In the genomic region with DNA sequence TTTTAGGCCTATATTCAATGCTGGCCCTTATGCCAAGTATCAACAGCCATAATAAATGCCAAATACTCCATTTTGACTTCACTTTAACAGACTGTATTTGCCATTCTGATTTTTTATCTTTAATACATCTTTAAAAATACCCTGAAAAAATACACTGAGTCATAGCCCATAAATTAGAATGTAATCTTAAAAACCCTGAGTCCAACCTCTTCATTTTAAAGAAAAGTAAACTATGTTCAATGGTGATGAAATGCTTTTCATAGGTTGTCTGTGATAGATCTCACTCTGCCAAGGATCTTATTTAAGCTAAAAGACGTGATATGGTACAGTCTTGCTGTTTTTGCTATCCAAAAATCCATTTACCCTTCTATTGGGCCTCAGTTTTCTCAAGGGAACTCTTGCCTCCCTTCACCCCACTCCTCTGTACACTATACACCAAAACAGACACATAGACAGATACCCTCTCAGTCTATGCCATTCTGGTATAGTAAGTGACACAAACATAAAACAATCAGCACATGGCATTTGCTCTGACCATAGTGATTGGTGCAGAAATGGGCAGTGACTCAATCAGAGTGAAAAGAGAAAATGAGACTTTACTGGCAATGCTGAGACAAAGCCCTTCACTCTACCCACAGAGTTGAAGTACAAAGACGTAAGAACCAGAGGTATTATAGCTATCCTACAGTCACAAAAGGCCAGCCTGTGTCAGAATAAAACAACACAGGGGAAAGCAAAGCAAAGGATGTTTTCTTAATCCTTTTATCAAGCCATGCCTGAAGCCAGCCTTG, we compare ENCODE assay signal across 1 cellular context.
TF ChIP-seq lines count a peak whose summit lies in the region.

No MANE protein-coding gene starts in this region.

TF ChIP-seq in GM12878, 131 proteins besides CTCF, POLR2A, EP300 and RAD21:
- no peak for TF ChIP-seq IRF4 (IDR thresholded peaks at IDR 0.05; ENCODE audit: low read depth, low read length)
- TF ChIP-seq, protein P1, sequence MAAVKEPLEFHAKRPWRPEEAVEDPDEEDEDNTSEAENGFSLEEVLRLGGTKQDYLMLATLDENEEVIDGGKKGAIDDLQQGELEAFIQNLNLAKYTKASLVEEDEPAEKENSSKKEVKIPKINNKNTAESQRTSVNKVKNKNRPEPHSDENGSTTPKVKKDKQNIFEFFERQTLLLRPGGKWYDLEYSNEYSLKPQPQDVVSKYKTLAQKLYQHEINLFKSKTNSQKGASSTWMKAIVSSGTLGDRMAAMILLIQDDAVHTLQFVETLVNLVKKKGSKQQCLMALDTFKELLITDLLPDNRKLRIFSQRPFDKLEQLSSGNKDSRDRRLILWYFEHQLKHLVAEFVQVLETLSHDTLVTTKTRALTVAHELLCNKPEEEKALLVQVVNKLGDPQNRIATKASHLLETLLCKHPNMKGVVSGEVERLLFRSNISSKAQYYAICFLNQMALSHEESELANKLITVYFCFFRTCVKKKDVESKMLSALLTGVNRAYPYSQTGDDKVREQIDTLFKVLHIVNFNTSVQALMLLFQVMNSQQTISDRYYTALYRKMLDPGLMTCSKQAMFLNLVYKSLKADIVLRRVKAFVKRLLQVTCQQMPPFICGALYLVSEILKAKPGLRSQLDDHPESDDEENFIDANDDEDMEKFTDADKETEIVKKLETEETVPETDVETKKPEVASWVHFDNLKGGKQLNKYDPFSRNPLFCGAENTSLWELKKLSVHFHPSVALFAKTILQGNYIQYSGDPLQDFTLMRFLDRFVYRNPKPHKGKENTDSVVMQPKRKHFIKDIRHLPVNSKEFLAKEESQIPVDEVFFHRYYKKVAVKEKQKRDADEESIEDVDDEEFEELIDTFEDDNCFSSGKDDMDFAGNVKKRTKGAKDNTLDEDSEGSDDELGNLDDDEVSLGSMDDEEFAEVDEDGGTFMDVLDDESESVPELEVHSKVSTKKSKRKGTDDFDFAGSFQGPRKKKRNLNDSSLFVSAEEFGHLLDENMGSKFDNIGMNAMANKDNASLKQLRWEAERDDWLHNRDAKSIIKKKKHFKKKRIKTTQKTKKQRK (IDR thresholded peaks at IDR 0.05; ENCODE audit: low read depth, low read length), result no peak
- no peak for TF ChIP-seq SIN3A (IDR thresholded peaks at IDR 0.05; ENCODE audit: low read depth, low read length)
- TF ChIP-seq, protein P2, sequence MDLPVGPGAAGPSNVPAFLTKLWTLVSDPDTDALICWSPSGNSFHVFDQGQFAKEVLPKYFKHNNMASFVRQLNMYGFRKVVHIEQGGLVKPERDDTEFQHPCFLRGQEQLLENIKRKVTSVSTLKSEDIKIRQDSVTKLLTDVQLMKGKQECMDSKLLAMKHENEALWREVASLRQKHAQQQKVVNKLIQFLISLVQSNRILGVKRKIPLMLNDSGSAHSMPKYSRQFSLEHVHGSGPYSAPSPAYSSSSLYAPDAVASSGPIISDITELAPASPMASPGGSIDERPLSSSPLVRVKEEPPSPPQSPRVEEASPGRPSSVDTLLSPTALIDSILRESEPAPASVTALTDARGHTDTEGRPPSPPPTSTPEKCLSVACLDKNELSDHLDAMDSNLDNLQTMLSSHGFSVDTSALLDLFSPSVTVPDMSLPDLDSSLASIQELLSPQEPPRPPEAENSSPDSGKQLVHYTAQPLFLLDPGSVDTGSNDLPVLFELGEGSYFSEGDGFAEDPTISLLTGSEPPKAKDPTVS (IDR thresholded peaks at IDR 0.05; ENCODE audit: low read depth, low read length), result no peak
- TF ChIP-seq SMAD1 (IDR thresholded peaks at IDR 0.05; ENCODE audit: low read depth, partially characterized antibody), result no peak
- TF ChIP-seq SREBF1 (IDR thresholded peaks at IDR 0.05; ENCODE audit: low read length), result no peak
- TF ChIP-seq, protein P3, sequence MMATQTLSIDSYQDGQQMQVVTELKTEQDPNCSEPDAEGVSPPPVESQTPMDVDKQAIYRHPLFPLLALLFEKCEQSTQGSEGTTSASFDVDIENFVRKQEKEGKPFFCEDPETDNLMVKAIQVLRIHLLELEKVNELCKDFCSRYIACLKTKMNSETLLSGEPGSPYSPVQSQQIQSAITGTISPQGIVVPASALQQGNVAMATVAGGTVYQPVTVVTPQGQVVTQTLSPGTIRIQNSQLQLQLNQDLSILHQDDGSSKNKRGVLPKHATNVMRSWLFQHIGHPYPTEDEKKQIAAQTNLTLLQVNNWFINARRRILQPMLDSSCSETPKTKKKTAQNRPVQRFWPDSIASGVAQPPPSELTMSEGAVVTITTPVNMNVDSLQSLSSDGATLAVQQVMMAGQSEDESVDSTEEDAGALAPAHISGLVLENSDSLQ (IDR thresholded peaks at IDR 0.05), result peak; percentile 56; the same call in 1 of the 2 replicates
